24 cellular contexts compared by ENCODE assay signal in the genomic region with DNA sequence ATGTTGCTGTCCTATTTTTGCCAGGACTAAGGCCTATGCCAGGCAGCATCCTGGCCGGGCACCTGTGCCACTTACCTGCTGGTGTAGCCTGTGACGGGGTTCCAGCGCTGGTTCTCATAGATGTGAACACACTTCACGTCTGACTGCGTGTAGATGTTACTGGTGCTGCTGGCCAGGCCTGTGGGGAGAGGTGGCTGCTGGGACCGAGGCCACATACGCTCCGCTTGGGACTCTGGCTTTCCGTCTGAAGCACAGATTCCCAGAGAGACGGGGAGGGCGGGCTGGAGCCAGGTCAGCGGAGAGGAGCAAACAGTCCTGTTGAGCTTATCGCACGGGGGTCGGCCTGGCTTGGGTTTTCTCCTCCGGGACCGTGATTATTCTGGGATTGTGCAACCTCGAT. TPM values are rescaled to one million over a fixed set of nuclear protein-coding genes. Genes with fewer than 3 reads are reported as not detected.
DNase-seq lines count a peak whose midpoint lies in the region; ATAC-seq, FAIRE-seq and TF ChIP-seq lines count a peak whose summit lies in the region.
"Had no signal": no experiment of that assay in that cellular context is flagged by ENCODE, and none has a peak within 500 bp of the region (broad histone marks: within the 10 kb centered on the region; RNA-seq: fewer than 3 reads in every experiment).

No MANE protein-coding gene starts in this region.

- no peaks in the 10 kb centered on the region for H3K9me3 ChIP-seq in endodermal cell (ENCODE audit: control insufficient read depth, low read length)
- no peaks in the 10 kb centered on the region for H3K9me3 ChIP-seq in pancreas

- H3K27me3 ChIP-seq in endodermal cell (ENCODE audit: control insufficient read depth, insufficient read depth, low read length, poor library complexity, severe bottlenecking) (no peaks in the 10 kb centered on the region), pancreas (no peaks in the 10 kb centered on the region)

- H3K27me3 Mint-ChIP-seq in endodermal cell (ENCODE audit: insufficient read depth): no peaks in the 10 kb centered on the region

- no peak for FAIRE-seq in pancreas (lab: Jason Lieb, UNC)
- FAIRE-seq: GM19239, H54 had no signal

- no peaks in the 10 kb centered on the region for H3K4me1 Mint-ChIP-seq in endodermal cell
- H3K4me1 Mint-ChIP-seq: IgD-negative memory B cell had no signal

- H3K27ac Mint-ChIP-seq in endodermal cell: peak overlapping the region; percentile 57
- H3K27ac Mint-ChIP-seq: HFFc6, IgD-negative memory B cell had no signal

- peaks cover 10% of the 10 kb centered on the region for H3K36me3 Mint-ChIP-seq in endodermal cell (ENCODE audit: low read depth)

- no peak overlapping the region for H3K4me3 Mint-ChIP-seq in endodermal cell
- H3K4me3 Mint-ChIP-seq: HFFc6, IgD-negative memory B cell had no signal

- no peak overlapping the region for H3K4me3 ChIP-seq in endodermal cell (ENCODE audit: low read length)
- H3K4me3 ChIP-seq in pancreas: no peak overlapping the region
- H3K4me3 ChIP-seq: SK-N-MC had no signal

- H3K36me3 ChIP-seq in endodermal cell (ENCODE audit: control insufficient read depth, insufficient read depth, low read length): peaks cover 4% of the 10 kb centered on the region
- no peaks in the 10 kb centered on the region for H3K36me3 ChIP-seq in pancreas

- H3K27ac ChIP-seq in endodermal cell (ENCODE audit: low read depth, low read length) (no peak overlapping the region), pancreas (peak overlapping the region in 3 of 4 donors; percentile 26 to 86 (median 76))
- H3K27ac ChIP-seq: HL-60, SK-N-MC had no signal

- no peak overlapping the region for H3K9ac ChIP-seq in endodermal cell (ENCODE audit: extremely low read depth, low read length, poor library complexity, severe bottlenecking)

- TF ChIP-seq CTCF in endodermal cell (conservative IDR thresholded peaks at IDR 0.05): no peak
- TF ChIP-seq CTCF in pancreas (IDR thresholded peaks at IDR 0.05): no peak

- H3K9me3 Mint-ChIP-seq in endodermal cell: no peaks in the 10 kb centered on the region
- H3K9me3 Mint-ChIP-seq: HFFc6, IgD-negative memory B cell had no signal

- intact Hi-C loops in Right ventricle myocardium inferior (cut with DNase I): no loop called here
- intact Hi-C loops in cardiac septum (cut with DNase I): no loop called here
- intact Hi-C loops in pancreas (cut with DNase I): no loop called here

- ATAC-seq in Right ventricle myocardium inferior (no peak), pancreas (peak; percentile 35 to 60 (median 46)), HG03139 (IDR thresholded peaks at IDR 0.05; ENCODE audit: unreplicated experiment) (no peak)

- WGBS in endodermal cell (ENCODE audit: insufficient coverage in 1 of 2, insufficient read length in 1 of 2), 2 experiments: 91 to 94% methylated on average over 18 of the region's 18 CpGs
- 57 to 63% methylated on average over 18 of the region's 18 CpGs for WGBS in pancreas, 2 donors

- no peaks in the 10 kb centered on the region for H3K4me1 ChIP-seq in endodermal cell (ENCODE audit: control insufficient read depth, insufficient read depth, low read length)
- peaks cover 6 to 18% (median 12%) of the 10 kb centered on the region in 3 donors for H3K4me1 ChIP-seq in pancreas

- peak; percentile 54 for DNase-seq in Right ventricle myocardium inferior (ENCODE audit: missing footprints)
- DNase-seq in cardiac septum (ENCODE audit: low spot score): no peak
- DNase-seq in HuH-7.5 (ENCODE audit: low spot score): peak; percentile 69
- DNase-seq in endodermal cell: no peak
- peak in 5 of 6 donors; percentile 47 to 86 (median 58) for DNase-seq in pancreas
- no peak for DNase-seq in activated CD4-positive, alpha-beta T cell treated with anti-CD3 and anti-CD28 coated beads, Interleukin-2, amount 50 U/mL, for 48 hours
- DNase-seq in SK-N-DZ (ENCODE audit: low spot score): no peak
- DNase-seq: 8988T, GF-D8, HFFc6, Karpas-422, NCI-H1417, NCI-H1694 treated with DMSO at 0.1 percent for 48 hours, NCI-H2081 treated with DMSO at 0.1 percent for 48 hours, NCI-H2171 treated with DMSO at 0.1 percent for 48 hours, NCI-H526 treated with DMSO at 0.1 percent for 48 hours, SHP77 had no signal

RNA-seq across cellular contexts. Expression of a gene that starts 16.7 kb away (rescaled TPM):
- not detected for total RNA-seq in Right ventricle myocardium inferior
- not detected for total RNA-seq in cardiac septum
- under 1 TPM; 0.86 to 0.95 TPM for total RNA-seq in endodermal cell
- polyA plus RNA-seq in endodermal cell (2013, experiment 1 of 2): not detected
- not detected for polyA plus RNA-seq in endodermal cell (2013, experiment 2 of 2)
- total RNA-seq in pancreas: 100 to 1,000 TPM in 4 of 6 donors, 10 to 100 TPM in 2; 70.9 to 405 (median 172) TPM
- polyA plus RNA-seq in pancreas: 10 to 100 TPM; 32.5 to 98.0 TPM
- polyA plus RNA-seq in SK-N-DZ (2014; cell fraction: cytosol; rRNA removed): 0.29 TPM in 1 of 2 replicates, not detected in the other
- not detected in 2 replicates for polyA plus RNA-seq in SK-N-DZ (2014; cell fraction: nucleus; rRNA removed)
- total RNA-seq: M059J had no signal

RNA-seq across cellular contexts. Expression of a gene that starts 24.1 kb away (rescaled TPM):
- total RNA-seq in Right ventricle myocardium inferior: 20.9 TPM
- total RNA-seq in cardiac septum: 16.6 TPM
- total RNA-seq in endodermal cell: 10 to 100 TPM; 27.2 to 32.0 TPM
- 18.7 TPM for polyA plus RNA-seq in endodermal cell (2013, experiment 1 of 2)
- polyA plus RNA-seq in endodermal cell (2013, experiment 2 of 2): 19.2 TPM
- 10 to 100 TPM; 12.5 to 26.3 (median 20.0) TPM for total RNA-seq in pancreas
- 10 to 100 TPM; 16.2 to 36.3 TPM for polyA plus RNA-seq in pancreas
- 21.2 and 34.4 TPM in 2 replicates for polyA plus RNA-seq in SK-N-DZ (2014; cell fraction: cytosol; rRNA removed)
- 55.3 and 70.7 TPM in 2 replicates for polyA plus RNA-seq in SK-N-DZ (2014; cell fraction: nucleus; rRNA removed)

RNA-seq across cellular contexts. Expression of a gene that starts 53.5 kb away (rescaled TPM):
- total RNA-seq in Right ventricle myocardium inferior (240 TPM), cardiac septum (162 TPM), endodermal cell (100 to 1,000 TPM; 130 to 152 TPM), pancreas (100 to 1,000 TPM in 5 of 6 donors, 10 to 100 TPM in 1; 88.0 to 122 (median 118) TPM)
- 158 TPM for polyA plus RNA-seq in endodermal cell (2013, experiment 1 of 2)
- 139 TPM for polyA plus RNA-seq in endodermal cell (2013, experiment 2 of 2)
- polyA plus RNA-seq in pancreas: 100 to 1,000 TPM; 106 to 107 TPM
- polyA plus RNA-seq in SK-N-DZ (2014; cell fraction: cytosol; rRNA removed): 25.4 and 27.8 TPM in 2 replicates
- 15.9 and 22.8 TPM in 2 replicates for polyA plus RNA-seq in SK-N-DZ (2014; cell fraction: nucleus; rRNA removed)

Comparison
In these comparisons a context has a peak if more than half of its experiments do, and no peak if none do; other contexts are left out.
1. DNase-seq: peak in Right ventricle myocardium inferior (single experiment), HuH-7.5 (single experiment) and pancreas (5 of 6); none in cardiac septum (single experiment), endodermal cell (single experiment), activated CD4-positive, alpha-beta T cell treated with anti-CD3 and anti-CD28 coated beads, Interleukin-2, amount 50 U/mL, for 48 hours (0 of 2) and SK-N-DZ (single experiment).
2. ATAC-seq: peak in pancreas (4 of 4); none in Right ventricle myocardium inferior (single experiment) and HG03139 (single experiment).
3. RNA of a gene that starts 16.7 kb away (total RNA-seq): 70.9 to 405 TPM in pancreas; 0.86 to 0.95 TPM in endodermal cell, not detected in Right ventricle myocardium inferior (single experiment) and not detected in cardiac septum (single experiment); every median in the first group is over 10 times any median in the second.